Comparison of ENCODE assay signal across 19 cellular contexts in genomic region chr12:52846356-52846970, GRCh38. TPM values are rescaled to one million over a fixed set of nuclear protein-coding genes. Genes with fewer than 3 reads are reported as not detected.
DNase-seq lines count a peak whose midpoint lies in the region; ATAC-seq and TF ChIP-seq lines count a peak whose summit lies in the region.
"Had no signal": no experiment of that assay in that cellular context is flagged by ENCODE, and none has a peak within 500 bp of the region (broad histone marks: within the 10 kb centered on the region; RNA-seq: fewer than 3 reads in every experiment).

No MANE protein-coding gene starts in this region.

- TF ChIP-seq POLR2A in spleen (IDR thresholded peaks at IDR 0.05) = no peak

- peaks cover 9% of the 10 kb centered on the region for H3K27me3 Mint-ChIP-seq in activated naive CD8-positive, alpha-beta T cell treated with anti-CD3 and anti-CD28 coated beads, Interleukin-2, amount 50 U/mL, for 24 hours
- H3K27me3 Mint-ChIP-seq in activated naive CD8-positive, alpha-beta T cell treated with anti-CD3 and anti-CD28 coated beads for 36 hours = no peaks in the 10 kb centered on the region
- peaks cover 0 to 2% (median 0%) of the 10 kb centered on the region in 5 donors for H3K27me3 Mint-ChIP-seq in naive thymus-derived CD8-positive, alpha-beta T cell

- no peak for DNase-seq in activated naive CD8-positive, alpha-beta T cell treated with anti-CD3 and anti-CD28 coated beads, Interleukin-2, amount 50 U/mL, for 24 hours
- no peak for DNase-seq in activated naive CD8-positive, alpha-beta T cell treated with anti-CD3 and anti-CD28 coated beads for 36 hours
- DNase-seq in spleen = peak; percentile 49
- DNase-seq in RKO (ENCODE audit: low spot score) = no peak
- DNase-seq in hypothalamus (lab: John Stamatoyannopoulos, UW) = no peak
- DNase-seq in naive thymus-derived CD8-positive, alpha-beta T cell = no peak
- DNase-seq: Caco-2, DND-41, GF-D8, HCEC 1CT, HFFc6 had no signal

- peaks cover 0 to 2% of the 10 kb centered on the region in 2 donors for H3K9me3 ChIP-seq in esophagus (ENCODE audit: control insufficient read depth in 2 of 2, insufficient read depth in 1 of 2, low read depth in 1 of 2, low read length in 1 of 2)
- no peaks in the 10 kb centered on the region for H3K9me3 ChIP-seq in spleen
- H3K9me3 ChIP-seq: Caco-2 had no signal

- peak overlapping the region; percentile 7 for H3K27ac Mint-ChIP-seq in activated naive CD8-positive, alpha-beta T cell treated with anti-CD3 and anti-CD28 coated beads, Interleukin-2, amount 50 U/mL, for 24 hours
- no peak overlapping the region for H3K27ac Mint-ChIP-seq in activated naive CD8-positive, alpha-beta T cell treated with anti-CD3 and anti-CD28 coated beads for 36 hours
- H3K27ac Mint-ChIP-seq in naive thymus-derived CD8-positive, alpha-beta T cell = peak overlapping the region in 2 of 10 donors; percentile 25 to 84
- H3K27ac Mint-ChIP-seq: HFFc6 had no signal

- no peaks in the 10 kb centered on the region for H3K9me3 Mint-ChIP-seq in activated naive CD8-positive, alpha-beta T cell treated with anti-CD3 and anti-CD28 coated beads, Interleukin-2, amount 50 U/mL, for 24 hours
- no peaks in the 10 kb centered on the region for H3K9me3 Mint-ChIP-seq in activated naive CD8-positive, alpha-beta T cell treated with anti-CD3 and anti-CD28 coated beads for 36 hours
- no peaks in the 10 kb centered on the region for H3K9me3 Mint-ChIP-seq in naive thymus-derived CD8-positive, alpha-beta T cell
- H3K9me3 Mint-ChIP-seq: CD8-positive, alpha-beta memory T cell; HFFc6 had no signal

- peak overlapping the region; percentile 47 to 52 for H3K4me3 ChIP-seq in esophagus (ENCODE audit: low read depth in 1 of 2, low read length in 2 of 2)
- H3K4me3 ChIP-seq in spleen = no peak overlapping the region

- H3K27ac ChIP-seq in esophagus (ENCODE audit: low read depth in 2 of 2, low read length in 1 of 2) = peak overlapping the region; percentile 81 to 93
- H3K27ac ChIP-seq in spleen = no peak overlapping the region
- H3K27ac ChIP-seq: 22Rv1, HL-60 had no signal

- 76 to 79% methylated on average over 8 of the region's 8 CpGs for WGBS in esophagus, 2 donors
- 71 to 85% (median 80%) methylated on average over 8 of the region's 8 CpGs for WGBS in spleen, 5 donors

- TF ChIP-seq CTCF in spleen (IDR thresholded peaks at IDR 0.05 in 8 of 11, conservative IDR thresholded peaks at IDR 0.05 in 3 of 11) = no peak

- intact Hi-C loops in spleen (cut with DNase I; ENCODE audit: low total_unique reads) = no loop called here

- peaks cover 0 to 23% of the 10 kb centered on the region in 2 donors for H3K4me1 ChIP-seq in esophagus (ENCODE audit: control insufficient read depth in 2 of 2, insufficient read depth in 2 of 2, low read length in 1 of 2)
- no peaks in the 10 kb centered on the region for H3K4me1 ChIP-seq in spleen
- H3K4me1 ChIP-seq: Caco-2 had no signal

- no peaks in the 10 kb centered on the region for H3K36me3 Mint-ChIP-seq in activated naive CD8-positive, alpha-beta T cell treated with anti-CD3 and anti-CD28 coated beads, Interleukin-2, amount 50 U/mL, for 24 hours (ENCODE audit: low read depth)
- H3K36me3 Mint-ChIP-seq in activated naive CD8-positive, alpha-beta T cell treated with anti-CD3 and anti-CD28 coated beads for 36 hours = no peaks in the 10 kb centered on the region
- H3K36me3 Mint-ChIP-seq in naive thymus-derived CD8-positive, alpha-beta T cell = no peaks in the 10 kb centered on the region
- H3K36me3 Mint-ChIP-seq: CD8-positive, alpha-beta memory T cell had no signal

- H3K4me1 Mint-ChIP-seq in activated naive CD8-positive, alpha-beta T cell treated with anti-CD3 and anti-CD28 coated beads, Interleukin-2, amount 50 U/mL, for 24 hours = peaks cover 21% of the 10 kb centered on the region
- peaks cover 8% of the 10 kb centered on the region for H3K4me1 Mint-ChIP-seq in activated naive CD8-positive, alpha-beta T cell treated with anti-CD3 and anti-CD28 coated beads for 36 hours
- peaks cover 7 to 10% (median 9%) of the 10 kb centered on the region in 4 donors for H3K4me1 Mint-ChIP-seq in naive thymus-derived CD8-positive, alpha-beta T cell
- H3K4me1 Mint-ChIP-seq: CD8-positive, alpha-beta memory T cell had no signal

- POLR2A ChIA-PET in naive thymus-derived CD8-positive, alpha-beta T cell (lab: Charles Lee) = no interaction called here

- H3K36me3 ChIP-seq in esophagus (ENCODE audit: control insufficient read depth in 2 of 2, insufficient read depth in 2 of 2, low read length in 1 of 2) = peaks cover 0 to 5% of the 10 kb centered on the region in 2 donors
- no peaks in the 10 kb centered on the region for H3K36me3 ChIP-seq in spleen

- no peak for ATAC-seq in activated naive CD8-positive, alpha-beta T cell treated with anti-CD3 and anti-CD28 coated beads, Interleukin-2, amount 50 U/mL, for 24 hours
- ATAC-seq in GM21576 (IDR thresholded peaks at IDR 0.05; ENCODE audit: unreplicated experiment) = no peak
- no peak for ATAC-seq in naive thymus-derived CD8-positive, alpha-beta T cell

- no peak overlapping the region for H3K4me3 Mint-ChIP-seq in activated naive CD8-positive, alpha-beta T cell treated with anti-CD3 and anti-CD28 coated beads, Interleukin-2, amount 50 U/mL, for 24 hours
- H3K4me3 Mint-ChIP-seq in activated naive CD8-positive, alpha-beta T cell treated with anti-CD3 and anti-CD28 coated beads for 36 hours = no peak overlapping the region
- no peak overlapping the region for H3K4me3 Mint-ChIP-seq in naive thymus-derived CD8-positive, alpha-beta T cell
- H3K4me3 Mint-ChIP-seq: CD8-positive, alpha-beta memory T cell; HFFc6 had no signal

- H3K27me3 ChIP-seq in esophagus (ENCODE audit: control insufficient read depth in 1 of 2, insufficient read depth in 2 of 2, low read length in 2 of 2) (no peaks in the 10 kb centered on the region), spleen (replicated peaks in 1 of 7) (peaks cover 0 to 12% (median 0%) of the 10 kb centered on the region in 7 donors)

RNA-seq across cellular contexts. Expression of gene KRT78, which starts 2.3 kb away (rescaled TPM):
- not detected for total RNA-seq in activated naive CD8-positive, alpha-beta T cell treated with anti-CD3 and anti-CD28 coated beads for 36 hours
- polyA plus RNA-seq in esophagus (1,000 to 10,000 TPM in 1 of 2 donors, 100 to 1,000 TPM in 1; 633 to 1,998 TPM), spleen (under 1 TPM in 2 of 3 donors, not detected in 1; 0.24 to 0.83 TPM)
- total RNA-seq in spleen = not detected
- not detected for total RNA-seq in naive thymus-derived CD8-positive, alpha-beta T cell
- polyA plus RNA-seq in naive thymus-derived CD8-positive, alpha-beta T cell = not detected
- total RNA-seq: A673; Caco-2; CD8-positive, alpha-beta memory T cell; H4 had no signal
- polyA plus RNA-seq: BJ; CD8-positive, alpha-beta memory T cell had no signal

RNA-seq across cellular contexts. Expression of gene KRT79, which starts 12.4 kb away (rescaled TPM):
- total RNA-seq in activated naive CD8-positive, alpha-beta T cell treated with anti-CD3 and anti-CD28 coated beads for 36 hours = under 1 TPM; 0.95 to 0.96 TPM
- polyA plus RNA-seq in esophagus (1 to 10 TPM in 1 of 2 donors, under 1 TPM in 1; 0.75 to 1.8 TPM), spleen (under 1 TPM in 2 of 3 donors, not detected in 1; 0.15 to 0.19 TPM)
- under 1 TPM in 1 of 7 donors, not detected in 6; 0.37 TPM for total RNA-seq in spleen
- total RNA-seq in naive thymus-derived CD8-positive, alpha-beta T cell = not detected
- not detected for polyA plus RNA-seq in naive thymus-derived CD8-positive, alpha-beta T cell
- total RNA-seq: A673; Caco-2; CD8-positive, alpha-beta memory T cell; H4; HFFc6 had no signal
- polyA plus RNA-seq: BJ; CD8-positive, alpha-beta memory T cell had no signal

RNA-seq across cellular contexts. Expression of gene KRT4, which starts 32.5 kb away (rescaled TPM):
- total RNA-seq in activated naive CD8-positive, alpha-beta T cell treated with anti-CD3 and anti-CD28 coated beads for 36 hours = under 1 TPM in 1 of 2 experiments, not detected in 1; 0.22 TPM
- over 10,000 TPM in 1 of 2 donors, 1,000 to 10,000 TPM in 1; 8,130 to 17,509 TPM for polyA plus RNA-seq in esophagus
- total RNA-seq in spleen = under 1 TPM in 1 of 7 donors, not detected in 6; 0.37 TPM
- polyA plus RNA-seq in spleen = 1 to 10 TPM in 2 of 3 donors, under 1 TPM in 1; 0.55 to 3.4 (median 1.4) TPM
- not detected for total RNA-seq in naive thymus-derived CD8-positive, alpha-beta T cell
- not detected for polyA plus RNA-seq in naive thymus-derived CD8-positive, alpha-beta T cell
- total RNA-seq: A673; CD8-positive, alpha-beta memory T cell; H4 had no signal
- polyA plus RNA-seq: CD8-positive, alpha-beta memory T cell had no signal

RNA-seq across cellular contexts. Expression of gene KRT3, which starts 50.5 kb away (rescaled TPM):
- total RNA-seq in activated naive CD8-positive, alpha-beta T cell treated with anti-CD3 and anti-CD28 coated beads for 36 hours = not detected
- polyA plus RNA-seq in esophagus (1 to 10 TPM; 1.9 to 2.4 TPM), spleen (not detected)
- total RNA-seq in spleen = not detected
- not detected for total RNA-seq in naive thymus-derived CD8-positive, alpha-beta T cell
- not detected for polyA plus RNA-seq in naive thymus-derived CD8-positive, alpha-beta T cell
- total RNA-seq: A673; Caco-2; CD8-positive, alpha-beta memory T cell; H4; HFFc6 had no signal
- polyA plus RNA-seq: BJ; CD8-positive, alpha-beta memory T cell had no signal

RNA-seq across cellular contexts. Expression of gene KRT8, which starts 58.4 kb away (rescaled TPM):
- under 1 TPM; 0.48 to 0.62 TPM for total RNA-seq in activated naive CD8-positive, alpha-beta T cell treated with anti-CD3 and anti-CD28 coated beads for 36 hours
- polyA plus RNA-seq in esophagus = 100 to 1,000 TPM in 1 of 2 donors, 10 to 100 TPM in 1; 38.7 to 105 TPM
- total RNA-seq in spleen = 10 to 100 TPM in 6 of 7 donors, 1 to 10 TPM in 1; 10.0 to 23.1 (median 18.6) TPM
- polyA plus RNA-seq in spleen = 10 to 100 TPM; 16.3 to 21.8 (median 19.3) TPM
- total RNA-seq in naive thymus-derived CD8-positive, alpha-beta T cell = under 1 TPM; 0.52 to 0.66 TPM
- not detected for polyA plus RNA-seq in naive thymus-derived CD8-positive, alpha-beta T cell

Comparison
In these comparisons a context has a peak if more than half of its experiments do, and no peak if none do; other contexts are left out.
1. H3K27ac ChIP-seq: peak in esophagus (2 of 2); none in spleen (0 of 8).
2. H3K4me3 ChIP-seq: peak in esophagus (2 of 2); none in spleen (0 of 8).